In the genomic region with DNA sequence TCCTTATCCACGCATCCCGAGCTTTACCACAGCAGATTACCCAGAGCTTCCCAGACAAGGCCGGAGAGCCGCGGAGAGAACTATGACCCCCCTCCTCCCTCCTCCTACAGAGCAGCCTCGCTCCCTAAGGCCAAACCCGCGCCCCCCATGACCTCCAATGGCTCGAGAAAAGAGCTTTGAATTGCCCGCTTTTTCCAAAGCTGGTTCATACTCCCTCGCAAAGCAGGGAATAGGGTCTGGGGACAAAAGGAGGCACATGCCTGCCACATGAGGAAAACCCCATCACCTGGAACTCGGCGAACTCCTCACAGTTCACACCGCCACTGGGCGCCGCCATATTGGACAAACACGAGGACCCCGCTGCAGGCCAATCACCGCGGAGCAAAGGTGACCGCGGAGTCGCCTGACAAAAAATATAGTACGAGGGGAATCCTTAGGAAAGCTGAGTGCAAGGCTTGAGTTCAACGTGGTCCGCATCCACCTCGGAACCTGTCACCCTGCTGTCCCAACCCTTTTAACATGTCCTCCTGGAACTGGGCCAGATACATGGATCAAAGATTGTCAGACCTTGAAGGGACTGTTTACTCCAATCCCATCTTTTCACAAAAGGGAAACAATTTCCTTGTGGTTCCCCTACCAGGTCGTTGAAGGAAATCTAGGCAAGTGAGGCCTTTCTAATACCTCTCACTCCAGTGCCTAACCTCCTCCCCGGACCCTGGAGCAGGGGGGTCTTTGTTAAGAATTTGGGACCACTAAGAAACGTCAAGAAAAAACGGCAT, we compare ENCODE assay signal across 8 cellular contexts. TPM values are rescaled to one million over a fixed set of nuclear protein-coding genes. Genes with fewer than 3 reads are reported as not detected.
DNase-seq lines count a peak whose midpoint lies in the region; ATAC-seq and FAIRE-seq lines count a peak whose summit lies in the region.

A gene (minus strand): TSS at position 344 of the 779 bp plus-strand sequence. CDS start 7 bp downstream, at position 337.

- H3K4me3 Mint-ChIP-seq in central memory CD8-positive, alpha-beta T cell = peak within 1 kb of the TSS; percentile 90

- peaks cover 29% of the 10 kb centered on the region for H3K4me1 Mint-ChIP-seq in central memory CD8-positive, alpha-beta T cell

- H3K27me3 Mint-ChIP-seq in central memory CD8-positive, alpha-beta T cell = no peaks in the 10 kb centered on the region

- DNase-seq in 8988T = peak; percentile 35
- peak; percentile 79 for DNase-seq in NCI-H460 (ENCODE audit: extremely low read depth, low read depth)
- DNase-seq in central memory CD8-positive, alpha-beta T cell (ENCODE audit: low spot score in 2 of 2) = peak; percentile 66 to 76
- peak; percentile 83 for DNase-seq in stimulated activated CD4-positive, alpha-beta T cell treated with anti-CD3 and anti-CD28 coated beads, Interleukin-12 subunit alpha, Interleukin-12 subunit beta, amount 100 ng/mL, for 4 hours

- no peaks in the 10 kb centered on the region for H3K9me3 Mint-ChIP-seq in central memory CD8-positive, alpha-beta T cell

- peak; percentile 30 for ATAC-seq in GM18861 (IDR thresholded peaks at IDR 0.05; ENCODE audit: unreplicated experiment)
- peak; percentile 45 for ATAC-seq in HG03342 (IDR thresholded peaks at IDR 0.05; ENCODE audit: unreplicated experiment)
- ATAC-seq in activated CD4-positive, CD25-positive, alpha-beta regulatory T cell treated with anti-CD3 and anti-CD28 coated beads, Interleukin-2, amount 50 U/mL, for 24 hours = peak; percentile 51 to 54
- ATAC-seq in central memory CD8-positive, alpha-beta T cell (replicated peaks; ENCODE audit: extremely low read depth, poor library complexity, severe bottlenecking) = peak; percentile 52

- H3K27ac Mint-ChIP-seq in central memory CD8-positive, alpha-beta T cell (ENCODE audit: low read depth) = peak within 1 kb of the TSS; percentile 84

- H3K36me3 Mint-ChIP-seq in central memory CD8-positive, alpha-beta T cell (ENCODE audit: insufficient read depth) = peaks cover 10% of the 10 kb centered on the region

- FAIRE-seq in islet of Langerhans (lab: Jason Lieb, UNC) = peak; percentile 90

RNA-seq across cellular contexts. Expression of the gene that starts here (rescaled TPM):
- 116 and 126 TPM in 2 replicates for total RNA-seq in NCI-H460 (2014; rRNA removed; shearing (Covaris generic))
- polyA plus RNA-seq in NCI-H460 (2014; cell fraction: nucleus; rRNA removed) = 38.4 and 68.4 TPM in 2 replicates

Comparison
In these comparisons a context has a peak if more than half of its experiments do, and no peak if none do; other contexts are left out.
1. Peak in every context shown above with its lines: DNase-seq and ATAC-seq.